30 cellular contexts compared by ENCODE assay signal in genomic region chr2:170578596-170578995, GRCh38.
"Had no signal": no experiment of that assay in that cellular context is flagged by ENCODE, and none has a peak within 500 bp of the region (broad histone marks: within the 10 kb centered on the region; RNA-seq: fewer than 3 reads in every experiment).

No MANE protein-coding gene starts in this region.

- H3K27ac ChIP-seq: breast epithelium, cardiac muscle cell, coronary artery, dorsolateral prefrontal cortex, heart left ventricle, VCaP had no signal

- H3K9me3 Mint-ChIP-seq: activated CD4-positive, alpha-beta memory T cell treated with anti-CD3 and anti-CD28 coated beads, Interleukin-2, amount 10 ng/mL, durations not matched to agents 7 days and 5 days; activated CD4-positive, alpha-beta T cell treated with anti-CD3 and anti-CD28 coated beads, Interleukin-2, amount 10 ng/mL, durations not matched to agents 7 days and 5 days; activated naive CD4-positive, alpha-beta T cell treated with anti-CD3 and anti-CD28 coated beads, Interleukin-2, amount 10 ng/mL, durations not matched to agents 7 days and 5 days; activated naive CD4-positive, alpha-beta T cell treated with anti-CD3 and anti-CD28 coated beads, Interleukin-2, amount 50 U/mL, for 72 hours; activated naive CD8-positive, alpha-beta T cell treated with anti-CD3 and anti-CD28 coated beads, Interleukin-2, amount 10 ng/mL, durations not matched to agents 7 days and 5 days; activated T-cell treated with anti-CD3 and anti-CD28 coated beads, Interleukin-2, amount 50 U/mL, for 24 hours; activated T-cell treated with anti-CD3 and anti-CD28 coated beads, Interleukin-2, amount 50 U/mL, for 72 hours; dendritic cell treated with granulocyte-macrophage colony-stimulating factor and Interleukin-4, amounts not matched to agents 40 ng/mL and 50 ng/mL, for 4 days; endodermal cell; WTC11 had no signal

- H3K9me3 ChIP-seq: breast epithelium, heart left ventricle had no signal

- H3K36me3 Mint-ChIP-seq: activated naive CD4-positive, alpha-beta T cell treated with anti-CD3 and anti-CD28 coated beads, Interleukin-2, amount 10 ng/mL, durations not matched to agents 7 days and 5 days; activated naive CD4-positive, alpha-beta T cell treated with anti-CD3 and anti-CD28 coated beads, Interleukin-2, amount 50 U/mL, for 72 hours; activated naive CD8-positive, alpha-beta T cell treated with anti-CD3 and anti-CD28 coated beads, Interleukin-2, amount 10 ng/mL, durations not matched to agents 7 days and 5 days; brain; WTC11 had no signal

- H3K27me3 ChIP-seq: breast epithelium, cardiac muscle cell, heart left ventricle had no signal

- H3K4me3 ChIP-seq: breast epithelium, cardiac muscle cell, coronary artery, dorsolateral prefrontal cortex, heart left ventricle had no signal

- H3K27ac Mint-ChIP-seq: activated CD4-positive, alpha-beta memory T cell treated with anti-CD3 and anti-CD28 coated beads, Interleukin-2, amount 10 ng/mL, durations not matched to agents 7 days and 5 days; activated CD4-positive, alpha-beta T cell treated with anti-CD3 and anti-CD28 coated beads, Interleukin-2, amount 10 ng/mL, durations not matched to agents 7 days and 5 days; activated naive CD4-positive, alpha-beta T cell treated with anti-CD3 and anti-CD28 coated beads, Interleukin-2, amount 10 ng/mL, durations not matched to agents 7 days and 5 days; activated naive CD4-positive, alpha-beta T cell treated with anti-CD3 and anti-CD28 coated beads, Interleukin-2, amount 50 U/mL, for 72 hours; activated naive CD8-positive, alpha-beta T cell treated with anti-CD3 and anti-CD28 coated beads, Interleukin-2, amount 10 ng/mL, durations not matched to agents 7 days and 5 days; activated T-cell treated with anti-CD3 and anti-CD28 coated beads, Interleukin-2, amount 50 U/mL, for 24 hours; activated T-cell treated with anti-CD3 and anti-CD28 coated beads, Interleukin-2, amount 50 U/mL, for 72 hours; dendritic cell treated with granulocyte-macrophage colony-stimulating factor and Interleukin-4, amounts not matched to agents 40 ng/mL and 50 ng/mL, for 4 days; endodermal cell; WTC11 had no signal

- H3K4me1 ChIP-seq: breast epithelium, heart left ventricle had no signal

- DNase-seq: activated CD4-positive, alpha-beta memory T cell treated with anti-CD3 and anti-CD28 coated beads, Interleukin-2, amount 10 ng/mL, durations not matched to agents 7 days and 5 days; activated CD4-positive, alpha-beta T cell treated with anti-CD3 and anti-CD28 coated beads for 1 hour; activated CD4-positive, alpha-beta T cell treated with anti-CD3 and anti-CD28 coated beads for 4 hours; activated CD4-positive, alpha-beta T cell treated with anti-CD3 and anti-CD28 coated beads, Interleukin-2, amount 10 ng/mL, durations not matched to agents 7 days and 5 days; activated CD4-positive, alpha-beta T cell treated with anti-CD3 and anti-CD28 coated beads, Interleukin-2, amount 50 U/mL, for 4 hours; activated CD8-positive, alpha-beta memory T cell treated with anti-CD3 and anti-CD28 coated beads, Interleukin-2, amount 50 U/mL, for 48 hours; activated gamma-delta T cell; activated naive CD4-positive, alpha-beta T cell; activated naive CD4-positive, alpha-beta T cell treated with anti-CD3 and anti-CD28 coated beads, Interleukin-2, amount 10 ng/mL, durations not matched to agents 7 days and 5 days; activated naive CD8-positive, alpha-beta T cell treated with anti-CD3 and anti-CD28 coated beads, Interleukin-2, amount 10 ng/mL, durations not matched to agents 7 days and 5 days; activated T-cell treated with anti-CD3 and anti-CD28 coated beads for 4 hours; activated T-cell treated with anti-CD3 and anti-CD28 coated beads, Interleukin-2, amount 50 U/mL, for 24 hours; activated T-cell treated with anti-CD3 and anti-CD28 coated beads, Interleukin-2, amount 50 U/mL, for 72 hours; central memory CD4-positive, alpha-beta T cell; effector memory CD4-positive, alpha-beta T cell; endodermal cell; foreskin fibroblast; glutamatergic neuron; T-helper 2 cell had no signal

- H3K36me3 ChIP-seq: breast epithelium, cardiac muscle cell, heart left ventricle had no signal

- H3K4me3 Mint-ChIP-seq: activated CD4-positive, alpha-beta memory T cell treated with anti-CD3 and anti-CD28 coated beads, Interleukin-2, amount 10 ng/mL, durations not matched to agents 7 days and 5 days; activated CD4-positive, alpha-beta T cell treated with anti-CD3 and anti-CD28 coated beads, Interleukin-2, amount 10 ng/mL, durations not matched to agents 7 days and 5 days; activated naive CD4-positive, alpha-beta T cell treated with anti-CD3 and anti-CD28 coated beads, Interleukin-2, amount 10 ng/mL, durations not matched to agents 7 days and 5 days; activated naive CD8-positive, alpha-beta T cell treated with anti-CD3 and anti-CD28 coated beads, Interleukin-2, amount 10 ng/mL, durations not matched to agents 7 days and 5 days; activated T-cell treated with anti-CD3 and anti-CD28 coated beads, Interleukin-2, amount 50 U/mL, for 24 hours; activated T-cell treated with anti-CD3 and anti-CD28 coated beads, Interleukin-2, amount 50 U/mL, for 72 hours; brain; dendritic cell treated with granulocyte-macrophage colony-stimulating factor and Interleukin-4, amounts not matched to agents 40 ng/mL and 50 ng/mL, for 4 days; endodermal cell; WTC11 had no signal

- ATAC-seq: activated naive CD4-positive, alpha-beta T cell treated with anti-CD3 and anti-CD28 coated beads, Interleukin-2, amount 50 U/mL, for 72 hours; activated T-cell treated with anti-CD3 and anti-CD28 coated beads, Interleukin-2, amount 50 U/mL, for 72 hours; esophagus mucosa; heart left ventricle; WTC11 had no signal

- H3K4me1 Mint-ChIP-seq: activated CD4-positive, alpha-beta memory T cell treated with anti-CD3 and anti-CD28 coated beads, Interleukin-2, amount 10 ng/mL, durations not matched to agents 7 days and 5 days; activated CD4-positive, alpha-beta T cell treated with anti-CD3 and anti-CD28 coated beads, Interleukin-2, amount 10 ng/mL, durations not matched to agents 7 days and 5 days had no signal

- H3K27me3 Mint-ChIP-seq: brain had no signal
